In genomic region chr20:58001381-58001780, GRCh38 we compare ENCODE assay signal across 18 cellular contexts.
A peak's percentile ranks its signal among the peaks of the same experiment; 100 is the strongest.
DNase-seq lines count a peak whose midpoint lies in the region; ATAC-seq and TF ChIP-seq lines count a peak whose summit lies in the region.
"Had no signal": no experiment of that assay in that cellular context is flagged by ENCODE, and none has a peak within 500 bp of the region (broad histone marks: within the 10 kb centered on the region; RNA-seq: fewer than 3 reads in every experiment).

No MANE protein-coding gene starts in this region.

- H3K4me1 Mint-ChIP-seq in brain: peaks cover 43% of the 10 kb centered on the region

- H3K27me3 ChIP-seq in right cardiac atrium (ENCODE audit: control insufficient read depth, insufficient read depth): no peaks in the 10 kb centered on the region

- H3K4me3 Mint-ChIP-seq in brain: no peak overlapping the region
- H3K4me3 Mint-ChIP-seq: activated naive CD8-positive, alpha-beta T cell; CD8-positive, alpha-beta memory T cell; naive thymus-derived CD4-positive, alpha-beta T cell had no signal

- H3K9me3 ChIP-seq in right cardiac atrium (ENCODE audit: control insufficient read depth, low read length): no peaks in the 10 kb centered on the region
- H3K9me3 ChIP-seq: lower lobe of right lung, stomach had no signal

- H3K27ac Mint-ChIP-seq in brain: peak overlapping the region in 3 of 5 experiments; percentile 52 to 90 (median 63)
- H3K27ac Mint-ChIP-seq: activated naive CD8-positive, alpha-beta T cell; CD8-positive, alpha-beta memory T cell had no signal

- peak; percentile 88 for DNase-seq in G401 (ENCODE audit: low spot score)
- peak in 2 of 3 donors; percentile 78 to 79 for DNase-seq in right cardiac atrium
- peak; percentile 40 for DNase-seq in renal cortical epithelial cell (ENCODE audit: low read depth)
- DNase-seq in AML-193 (lab: John Stamatoyannopoulos, UW): no peak
- no peak for DNase-seq in NCI-H2196 (lab: John Stamatoyannopoulos, UW; ENCODE audit: unreplicated experiment)
- no peak for DNase-seq in activated effector memory CD4-positive, alpha-beta T cell treated with Interleukin-2 at 50 U/mL for 16 hours
- DNase-seq: activated CD4-positive, alpha-beta T cell treated with anti-CD3 and anti-CD28 coated beads, Interleukin-2, amount 50 U/mL, for 48 hours; activated T-cell treated with anti-CD3 and anti-CD28 coated beads, Interleukin-2, amount 50 U/mL, for 1 hour; CD8-positive, alpha-beta memory T cell; lower lobe of right lung; naive thymus-derived CD4-positive, alpha-beta T cell; NK-92 treated with Interleukin-12 subunit alpha and Interleukin-12 subunit beta, amount 100 ng/mL, for 24 hours; stomach; T-helper 1 cell; WERI-Rb-1 had no signal

- TF ChIP-seq CTCF in brain (conservative IDR thresholded peaks at IDR 0.05): no peak

- H3K27me3 Mint-ChIP-seq in brain: peaks cover 7% of the 10 kb centered on the region

- in situ Hi-C loops in G401 (cut with HindIII; ENCODE audit: low sequenced_read_pairs): no loop called here

- ATAC-seq in right cardiac atrium (peak; percentile 45 to 54), GM18502 (IDR thresholded peaks at IDR 0.05; ENCODE audit: poor library complexity, unreplicated experiment) (no peak)
- ATAC-seq: lower lobe of right lung; naive thymus-derived CD4-positive, alpha-beta T cell had no signal

- WGBS in right cardiac atrium: 61% methylated on average over 13 of the region's 13 CpGs

- H3K9me3 Mint-ChIP-seq in brain: peaks cover 0 to 4% (median 0%) of the 10 kb centered on the region in 5 experiments
- H3K9me3 Mint-ChIP-seq: CD8-positive, alpha-beta memory T cell had no signal

- no peaks in the 10 kb centered on the region for H3K4me1 ChIP-seq in right cardiac atrium (ENCODE audit: control insufficient read depth, insufficient read depth, low read length)

- no peak overlapping the region for H3K4me3 ChIP-seq in right cardiac atrium (ENCODE audit: low read length)
- H3K4me3 ChIP-seq: lower lobe of right lung, stomach had no signal

- H3K36me3 Mint-ChIP-seq in brain: no peaks in the 10 kb centered on the region
- H3K36me3 Mint-ChIP-seq: activated naive CD8-positive, alpha-beta T cell; CD8-positive, alpha-beta memory T cell; naive thymus-derived CD4-positive, alpha-beta T cell had no signal

- no peak overlapping the region for H3K27ac ChIP-seq in right cardiac atrium (ENCODE audit: low read length)
- H3K27ac ChIP-seq: lower lobe of right lung, stomach, WERI-Rb-1 had no signal

- intact Hi-C loops in right cardiac atrium (cut with DNase I): no loop called here

Comparison
In these comparisons a context has a peak if more than half of its experiments do, and no peak if none do; other contexts are left out.
1. DNase-seq: peak in G401 (single experiment), right cardiac atrium (2 of 3) and renal cortical epithelial cell (single experiment); none in AML-193 (0 of 2), NCI-H2196 (single experiment) and activated effector memory CD4-positive, alpha-beta T cell treated with Interleukin-2 at 50 U/mL for 16 hours (single experiment).